In genomic region chr1:235619149-235619548, GRCh38 we compare ENCODE assay signal across 5 cellular contexts. TPM values are rescaled to one million over a fixed set of nuclear protein-coding genes. Genes with fewer than 3 reads are reported as not detected.
"Had no signal": no experiment of that assay in that cellular context is flagged by ENCODE, and none has a peak within 500 bp of the region (broad histone marks: within the 10 kb centered on the region; RNA-seq: fewer than 3 reads in every experiment).

No MANE protein-coding gene starts in this region.

RNA-seq across cellular contexts. Expression of gene GNG4, which starts 30.4 kb away (rescaled TPM):
- total RNA-seq: activated naive CD8-positive, alpha-beta T cell treated with anti-CD3 and anti-CD28 coated beads, Interleukin-2, amount 10 ng/mL, durations not matched to agents 7 days and 5 days; ascending aorta; bronchial epithelial cell; T-helper 17 cell had no signal
- polyA plus RNA-seq: cardiac muscle cell had no signal
